14 cellular contexts compared by ENCODE assay signal in the genomic region with DNA sequence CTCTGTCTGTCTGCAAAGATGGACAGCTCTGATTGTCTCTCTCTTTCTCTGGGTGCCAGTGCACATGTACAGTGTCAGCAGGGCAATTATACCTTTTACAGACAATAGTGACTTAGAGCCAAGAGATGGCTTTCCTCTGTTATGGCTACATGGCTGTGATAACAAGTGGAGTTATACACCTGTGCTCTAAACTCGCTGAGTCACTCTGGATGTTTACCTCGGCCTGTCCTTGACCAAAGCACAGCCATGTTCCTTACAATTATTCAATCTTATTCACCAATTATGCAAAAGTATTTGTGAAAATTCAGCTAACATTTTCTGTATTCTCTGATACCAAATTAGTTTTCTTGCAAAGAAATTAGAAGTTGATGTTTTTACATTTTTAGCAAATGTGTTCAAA.
DNase-seq lines count a peak whose midpoint lies in the region; ATAC-seq and TF ChIP-seq lines count a peak whose summit lies in the region.
"Had no signal": no experiment of that assay in that cellular context is flagged by ENCODE, and none has a peak within 500 bp of the region (broad histone marks: within the 10 kb centered on the region; RNA-seq: fewer than 3 reads in every experiment).

No MANE protein-coding gene starts in this region.

- no peak overlapping the region for H3T11ph ChIP-seq in H9 (ENCODE audit: low read length)

- H3K4ac ChIP-seq in H9 (ENCODE audit: low read depth, low read length) (no peak overlapping the region), trophoblast cell (ENCODE audit: low read depth, low read length) (no peak overlapping the region)

- no peak overlapping the region for H3K4me2 ChIP-seq in H9 (ENCODE audit: insufficient read depth, insufficient read length, low read length)
- no peak overlapping the region for H3K4me2 ChIP-seq in trophoblast cell (ENCODE audit: low read length)
- H3K4me2 ChIP-seq: A549 had no signal

- H4K5ac ChIP-seq in H9 (ENCODE audit: insufficient read length, low read depth, low read length): no peak overlapping the region

- H3K23me2 ChIP-seq in H9 (ENCODE audit: insufficient read length, low read depth, low read length, poor library complexity, severe bottlenecking): no peaks in the 10 kb centered on the region

- peaks cover 10% of the 10 kb centered on the region; the same call in 1 of the 2 replicates for H3K4me1 ChIP-seq in H9 (ENCODE audit: insufficient read depth, low read length)
- peaks cover 21% of the 10 kb centered on the region for H3K4me1 ChIP-seq in endodermal cell (ENCODE audit: control insufficient read depth, insufficient read depth, low read length)
- peaks cover 2 to 3% of the 10 kb centered on the region in 2 experiments for H3K4me1 ChIP-seq in trophoblast cell (ENCODE audit: control insufficient read depth in 1 of 2, insufficient read depth in 2 of 2, low read length in 2 of 2)
- H3K4me1 ChIP-seq: A549, BE2C had no signal

- no peak overlapping the region for H2BK15ac ChIP-seq in H9 (ENCODE audit: low read depth, low read length)

- H3K14ac ChIP-seq in H9 (ENCODE audit: insufficient read depth, low read length) (no peak overlapping the region), trophoblast cell (ENCODE audit: low read length) (no peak overlapping the region)

- H3K9ac ChIP-seq in H9 (ENCODE audit: extremely low read depth, insufficient read length, low read length) (no peak overlapping the region), SK-N-MC (ENCODE audit: insufficient read length) (no peak overlapping the region), endodermal cell (ENCODE audit: extremely low read depth, low read length, poor library complexity, severe bottlenecking) (no peak overlapping the region), trophoblast cell (ENCODE audit: low read length) (no peak overlapping the region)

- H3K4me3 ChIP-seq in SK-N-MC (0 out of 2 replicates have a peak overlapping the region, but pooled peaks have one; percentile 12), endodermal cell (ENCODE audit: low read length) (no peak overlapping the region), trophoblast cell (ENCODE audit: low read depth, low read length) (no peak overlapping the region)
- H3K4me3 ChIP-seq: A549 had no signal

- H3K79me1 ChIP-seq in H9 (ENCODE audit: insufficient read depth, low read depth, low read length, poor library complexity, severe bottlenecking) (no peaks in the 10 kb centered on the region), trophoblast cell (ENCODE audit: low read length) (no peaks in the 10 kb centered on the region)

- H3K27ac Mint-ChIP-seq in H9: peak overlapping the region; percentile 79 to 84 (median 84)
- peak overlapping the region; percentile 55 for H3K27ac Mint-ChIP-seq in endodermal cell
- H3K27ac Mint-ChIP-seq in chondrocyte (ENCODE audit: unreplicated experiment): no peak overlapping the region
- H3K27ac Mint-ChIP-seq: CD8-positive, alpha-beta T cell; IgD-negative memory B cell had no signal

- H4K12ac ChIP-seq in trophoblast cell (ENCODE audit: low read depth, low read length): no peak overlapping the region

- H3K18ac ChIP-seq in H9 (ENCODE audit: insufficient read length, low read depth, low read length) (no peak overlapping the region), trophoblast cell (ENCODE audit: low read length) (no peak overlapping the region)

- no CpG with 5 or more reads among the region's 2 CpGs for WGBS in H9 (ENCODE audit: extremely low coverage, insufficient read length, low lambda C conversion rate)
- WGBS in endodermal cell (ENCODE audit: insufficient coverage in 1 of 2, insufficient read length in 1 of 2), 2 experiments: 94 to 100% methylated on average over 2 of the region's 2 CpGs
- WGBS in trophoblast cell (ENCODE audit: extremely low coverage, insufficient coverage, insufficient read length): no CpG with 5 or more reads among the region's 2 CpGs

- H4K20me1 ChIP-seq in H9 (ENCODE audit: control insufficient read depth, insufficient read depth, insufficient read length): peaks cover 2% of the 10 kb centered on the region

- H2BK12ac ChIP-seq in H9 (ENCODE audit: insufficient read length, low read depth, low read length) (no peak overlapping the region), trophoblast cell (ENCODE audit: low read length) (peak overlapping the region; percentile 26)

- no peak overlapping the region for H2AFZ ChIP-seq in H9 (ENCODE audit: low read length)
- no peak overlapping the region for H2AFZ ChIP-seq in trophoblast cell (ENCODE audit: insufficient read depth, low read length, poor library complexity)

- H3K36me3 ChIP-seq in SK-N-MC (ENCODE audit: insufficient read depth, low read length) (no peaks in the 10 kb centered on the region), endodermal cell (ENCODE audit: control insufficient read depth, insufficient read depth, low read length) (no peaks in the 10 kb centered on the region), trophoblast cell (ENCODE audit: control insufficient read depth in 1 of 2, insufficient read depth in 2 of 2, low read length in 2 of 2) (no peaks in the 10 kb centered on the region)
- H3K36me3 ChIP-seq: BE2C had no signal

- H2AK5ac ChIP-seq in H9 (ENCODE audit: insufficient read length, low read length): no peak overlapping the region
- H2AK5ac ChIP-seq in trophoblast cell (ENCODE audit: low read length): no peak overlapping the region

- no peak overlapping the region for H2BK20ac ChIP-seq in H9 (ENCODE audit: low read depth, low read length, poor library complexity, severe bottlenecking)

- H4K8ac ChIP-seq in H9 (replicated peaks; ENCODE audit: insufficient read length, low read depth, low read length): no peak overlapping the region
- no peak overlapping the region for H4K8ac ChIP-seq in trophoblast cell (ENCODE audit: low read depth, low read length)

- no peak overlapping the region for H4K91ac ChIP-seq in H9 (ENCODE audit: insufficient read length, low read depth, low read length)
- no peak overlapping the region for H4K91ac ChIP-seq in trophoblast cell (ENCODE audit: low read depth, low read length)

- H3K56ac ChIP-seq in H9 (ENCODE audit: insufficient read length, low read depth, low read length): no peak overlapping the region

- ATAC-seq in HG02973 (IDR thresholded peaks at IDR 0.05; ENCODE audit: unreplicated experiment): no peak
- ATAC-seq: A549; CD8-positive, alpha-beta T cell had no signal

- TF ChIP-seq CTCF in H9 (conservative IDR thresholded peaks at IDR 0.05) (no peak), endodermal cell (conservative IDR thresholded peaks at IDR 0.05) (no peak), chondrocyte (IDR thresholded peaks at IDR 0.05) (no peak)

- no peak overlapping the region for H3K27ac ChIP-seq in H9 (ENCODE audit: insufficient read length, low read depth, low read length)
- no peak overlapping the region for H3K27ac ChIP-seq in SK-N-MC
- no peak overlapping the region for H3K27ac ChIP-seq in endodermal cell (ENCODE audit: low read depth, low read length)
- H3K27ac ChIP-seq in trophoblast cell (ENCODE audit: low read depth, low read length): no peak overlapping the region
- H3K27ac ChIP-seq: A549, C4-2B had no signal

- H3K79me2 ChIP-seq in H9 (ENCODE audit: insufficient read depth, low read length): no peaks in the 10 kb centered on the region
- H3K79me2 ChIP-seq in trophoblast cell (ENCODE audit: control insufficient read depth, insufficient read depth, low read length, poor library complexity): no peaks in the 10 kb centered on the region

- H3K27me3 Mint-ChIP-seq in H9 (ENCODE audit: low read depth) (no peaks in the 10 kb centered on the region; the same call in 1 of the 2 replicates), endodermal cell (ENCODE audit: insufficient read depth) (no peaks in the 10 kb centered on the region), chondrocyte (ENCODE audit: low read depth) (no peaks in the 10 kb centered on the region)
- H3K27me3 Mint-ChIP-seq: IgD-negative memory B cell had no signal

- no peak overlapping the region for H3K4me3 Mint-ChIP-seq in H9
- H3K4me3 Mint-ChIP-seq in endodermal cell: no peak overlapping the region
- no peak overlapping the region for H3K4me3 Mint-ChIP-seq in chondrocyte (ENCODE audit: unreplicated experiment)
- H3K4me3 Mint-ChIP-seq: CD8-positive, alpha-beta T cell; IgD-negative memory B cell had no signal

- H3K23ac ChIP-seq in H9 (ENCODE audit: insufficient read length, low read depth, low read length) (no peak overlapping the region), trophoblast cell (ENCODE audit: low read length) (no peak overlapping the region)

- H2BK5ac ChIP-seq in H9 (ENCODE audit: insufficient read length, low read length) (no peak overlapping the region), trophoblast cell (ENCODE audit: low read depth, low read length, poor library complexity) (no peak overlapping the region)

- H3K4me1 Mint-ChIP-seq in H9: peaks cover 49 to 53% of the 10 kb centered on the region in 2 experiments
- peaks cover 23% of the 10 kb centered on the region for H3K4me1 Mint-ChIP-seq in endodermal cell
- H3K4me1 Mint-ChIP-seq in chondrocyte (ENCODE audit: low read depth): peaks cover 5% of the 10 kb centered on the region
- H3K4me1 Mint-ChIP-seq: IgD-negative memory B cell had no signal

- H3K9me3 Mint-ChIP-seq in H9 (peaks cover 2 to 6% of the 10 kb centered on the region in 2 experiments; a peak in 4 of 5 replicates), endodermal cell (peaks cover 9% of the 10 kb centered on the region), chondrocyte (ENCODE audit: low read depth) (peaks cover 8% of the 10 kb centered on the region)
- H3K9me3 Mint-ChIP-seq: CD8-positive, alpha-beta T cell; IgD-negative memory B cell had no signal

- H2BK120ac ChIP-seq in H9 (ENCODE audit: low read depth, low read length, poor library complexity, severe bottlenecking): no peak overlapping the region
- H2BK120ac ChIP-seq in trophoblast cell (ENCODE audit: insufficient read depth, low read length, poor library complexity): no peak overlapping the region

- no peak for DNase-seq in H9
- DNase-seq in SK-N-MC (ENCODE audit: low read depth, low spot score): no peak
- DNase-seq in endodermal cell: no peak
- no peak for DNase-seq in trophoblast cell
- no peak for DNase-seq in chondrocyte (ENCODE audit: low spot score)
- DNase-seq in DMS79 (lab: John Stamatoyannopoulos, UW): no peak
- DNase-seq: BE2C; CD8-positive, alpha-beta T cell; COR-L47; DMS153 had no signal

- H3K36me3 Mint-ChIP-seq in H9 (ENCODE audit: insufficient read depth in 1 of 3, low read depth in 3 of 3): peaks cover 0 to 14% (median 0%) of the 10 kb centered on the region in 3 experiments; a peak in 4 of 7 replicates
- no peaks in the 10 kb centered on the region for H3K36me3 Mint-ChIP-seq in endodermal cell (ENCODE audit: low read depth)
- H3K36me3 Mint-ChIP-seq in chondrocyte (ENCODE audit: low read depth): no peaks in the 10 kb centered on the region
- H3K36me3 Mint-ChIP-seq: CD8-positive, alpha-beta T cell had no signal

- H3K9me3 ChIP-seq in H9 (ENCODE audit: control insufficient read depth, low read depth, low read length) (no peaks in the 10 kb centered on the region), SK-N-MC (ENCODE audit: low read depth, low read length) (no peaks in the 10 kb centered on the region), endodermal cell (ENCODE audit: control insufficient read depth, low read length) (no peaks in the 10 kb centered on the region), trophoblast cell (ENCODE audit: insufficient read depth, low read depth, low read length) (no peaks in the 10 kb centered on the region)
- H3K9me3 ChIP-seq: A549, BE2C had no signal

- H3K27me3 ChIP-seq in H9 (ENCODE audit: insufficient read depth, low read length) (no peaks in the 10 kb centered on the region), endodermal cell (ENCODE audit: control insufficient read depth, insufficient read depth, low read length, poor library complexity, severe bottlenecking) (no peaks in the 10 kb centered on the region), trophoblast cell (ENCODE audit: insufficient read depth, low read length) (no peaks in the 10 kb centered on the region)
